22 cellular contexts compared by ENCODE assay signal in genomic region chr11:85525711-85526110, GRCh38.
"Had no signal": no experiment of that assay in that cellular context is flagged by ENCODE, and none has a peak within 500 bp of the region (broad histone marks: within the 10 kb centered on the region; RNA-seq: fewer than 3 reads in every experiment).

No MANE protein-coding gene starts in this region.

- H3K4me1 ChIP-seq: ascending aorta, body of pancreas had no signal

- H3K27ac ChIP-seq: ascending aorta, body of pancreas had no signal

- H3K36me3 ChIP-seq: ascending aorta had no signal

- ATAC-seq: activated CD8-positive, alpha-beta memory T cell treated with anti-CD3 and anti-CD28 coated beads, Interleukin-2, amount 10 ng/mL, durations not matched to agents 7 days and 5 days; activated naive CD4-positive, alpha-beta T cell treated with anti-CD3 and anti-CD28 coated beads, Interleukin-2, amount 50 U/mL, for 72 hours; activated naive CD8-positive, alpha-beta T cell treated with anti-CD3 and anti-CD28 coated beads, Interleukin-2, amount 50 U/mL, for 24 hours; body of pancreas; PC-3 had no signal

- H3K36me3 Mint-ChIP-seq: activated CD8-positive, alpha-beta memory T cell treated with anti-CD3 and anti-CD28 coated beads, Interleukin-2, amount 10 ng/mL, durations not matched to agents 7 days and 5 days had no signal

- H3K4me3 Mint-ChIP-seq: activated CD8-positive, alpha-beta memory T cell treated with anti-CD3 and anti-CD28 coated beads, Interleukin-2, amount 10 ng/mL, durations not matched to agents 7 days and 5 days; activated naive CD8-positive, alpha-beta T cell treated with anti-CD3 and anti-CD28 coated beads, Interleukin-2, amount 50 U/mL, for 24 hours; activated T-cell treated with anti-CD3 and anti-CD28 coated beads, Interleukin-2, amount 50 U/mL, for 24 hours; activated T-helper 1 cell treated with anti-CD3 and anti-CD28 coated beads, Interleukin-12 subunit alpha, Interleukin-12 subunit beta, Interleukin-2, Interleukin-4 antibody, amounts not matched to agents 30 ng/mL and 10 ng/mL and 1 ng/mL, durations not matched to agents 14 hours and 24 hours and 36 hours; T-helper 1 cell treated with Interleukin-12 subunit alpha and Interleukin-12 subunit beta and Interleukin-4 antibody, amounts not matched to agents 30 μg/mL and 1 μg/mL, for 36 hours had no signal

- H3K9me3 ChIP-seq: ascending aorta, body of pancreas had no signal

- H3K4me1 Mint-ChIP-seq: activated CD8-positive, alpha-beta memory T cell treated with anti-CD3 and anti-CD28 coated beads, Interleukin-2, amount 10 ng/mL, durations not matched to agents 7 days and 5 days; activated naive CD8-positive, alpha-beta T cell treated with anti-CD3 and anti-CD28 coated beads, Interleukin-2, amount 50 U/mL, for 24 hours had no signal

- H3K27ac Mint-ChIP-seq: activated CD8-positive, alpha-beta memory T cell treated with anti-CD3 and anti-CD28 coated beads, Interleukin-2, amount 10 ng/mL, durations not matched to agents 7 days and 5 days; activated naive CD4-positive, alpha-beta T cell treated with anti-CD3 and anti-CD28 coated beads, Interleukin-2, amount 50 U/mL, for 72 hours; activated naive CD8-positive, alpha-beta T cell treated with anti-CD3 and anti-CD28 coated beads, Interleukin-2, amount 50 U/mL, for 24 hours; activated T-cell treated with anti-CD3 and anti-CD28 coated beads, Interleukin-2, amount 50 U/mL, for 24 hours; activated T-helper 1 cell treated with anti-CD3 and anti-CD28 coated beads, Interleukin-12 subunit alpha, Interleukin-12 subunit beta, Interleukin-2, Interleukin-4 antibody, amounts not matched to agents 30 ng/mL and 10 ng/mL and 1 ng/mL, durations not matched to agents 14 hours and 24 hours and 36 hours; T-helper 1 cell treated with Interleukin-12 subunit alpha and Interleukin-12 subunit beta and Interleukin-4 antibody, amounts not matched to agents 30 μg/mL and 1 μg/mL, for 36 hours had no signal

- H3K27me3 Mint-ChIP-seq: activated CD8-positive, alpha-beta memory T cell treated with anti-CD3 and anti-CD28 coated beads, Interleukin-2, amount 10 ng/mL, durations not matched to agents 7 days and 5 days; activated naive CD8-positive, alpha-beta T cell treated with anti-CD3 and anti-CD28 coated beads, Interleukin-2, amount 50 U/mL, for 24 hours; activated T-cell treated with anti-CD3 and anti-CD28 coated beads, Interleukin-2, amount 50 U/mL, for 24 hours had no signal

- H3K27me3 ChIP-seq: ascending aorta, body of pancreas had no signal

- DNase-seq: activated CD4-positive, alpha-beta T cell treated with anti-CD3 and anti-CD28 coated beads for 48 hours; activated CD4-positive, alpha-beta T cell treated with anti-CD3 and anti-CD28 coated beads, Interleukin-2, amount 50 U/mL, for 4 hours; activated CD4-positive, CD25-positive, alpha-beta regulatory T cell treated with anti-CD3 and anti-CD28 coated beads, Interleukin-2, amount 50 U/mL, for 72 hours; activated CD8-positive, alpha-beta memory T cell treated with anti-CD3 and anti-CD28 coated beads, Interleukin-2, amount 10 ng/mL, durations not matched to agents 7 days and 5 days; activated effector memory CD4-positive, alpha-beta T cell treated with Interleukin-2 at 50 U/mL for 16 hours; activated naive CD4-positive, alpha-beta T cell; activated naive CD8-positive, alpha-beta T cell treated with anti-CD3 and anti-CD28 coated beads, Interleukin-2, amount 50 U/mL, for 24 hours; activated T-cell treated with anti-CD3 and anti-CD28 coated beads, Interleukin-2, amount 50 U/mL, for 24 hours; amniotic stem cell; body of pancreas; central memory CD4-positive, alpha-beta T cell; KG1; NCI-H1048; NCI-H146; NCI-H1930; NCI-H510A treated with DMSO at 0.1 percent for 48 hours; PC-3; SHP77 had no signal

- H3K4me3 ChIP-seq: ascending aorta, body of pancreas had no signal
